Comparison of ENCODE assay signal across 2 cellular contexts in the genomic region with DNA sequence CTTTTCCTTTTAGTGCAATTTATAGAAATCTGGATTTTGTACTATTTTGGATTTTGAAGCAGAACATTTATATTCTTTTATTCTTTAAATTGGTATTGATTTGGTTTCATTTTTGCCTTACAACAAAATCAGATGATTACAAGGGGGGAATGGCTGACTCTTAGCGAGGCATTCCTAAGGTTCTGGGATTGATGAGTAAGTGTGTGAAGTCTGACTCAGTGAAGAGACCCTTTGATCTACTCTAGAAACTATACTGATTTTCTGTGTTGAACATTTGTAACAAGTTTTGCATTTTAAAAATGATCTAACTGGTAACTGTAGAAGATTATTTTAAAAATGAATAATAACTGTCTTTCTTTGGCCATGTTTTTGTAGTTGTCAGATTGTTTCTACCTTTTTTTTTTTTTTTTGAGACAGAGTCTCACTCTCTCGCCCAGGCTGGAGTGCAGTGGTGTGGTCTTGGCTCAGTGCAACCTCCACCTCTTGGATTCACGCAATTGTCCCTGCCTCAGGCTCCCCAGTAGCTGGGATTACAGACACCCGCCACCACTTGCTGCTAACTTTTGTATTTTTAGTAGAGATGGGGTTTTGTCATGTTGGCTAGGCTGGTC.
A peak's percentile ranks its signal among the peaks of the same experiment; 100 is the strongest.
TF ChIP-seq lines count a peak whose summit lies in the region.

No MANE protein-coding gene starts in this region.

TF ChIP-seq in HEK293, 187 proteins besides CTCF, POLR2A, EP300 and RAD21:
- TF ChIP-seq ZNF544 (tag by site-specific recombination; IDR thresholded peaks at IDR 0.05) (no peak), IKZF3 (tag by site-specific recombination; IDR thresholded peaks at IDR 0.05) (no peak), TRIM28 (IDR thresholded peaks at IDR 0.05; ENCODE audit: borderline replicate concordance, low read length) (0 out of 2 replicates have a peak, but pooled peaks have one; percentile 27)
- TF ChIP-seq, protein P1, sequence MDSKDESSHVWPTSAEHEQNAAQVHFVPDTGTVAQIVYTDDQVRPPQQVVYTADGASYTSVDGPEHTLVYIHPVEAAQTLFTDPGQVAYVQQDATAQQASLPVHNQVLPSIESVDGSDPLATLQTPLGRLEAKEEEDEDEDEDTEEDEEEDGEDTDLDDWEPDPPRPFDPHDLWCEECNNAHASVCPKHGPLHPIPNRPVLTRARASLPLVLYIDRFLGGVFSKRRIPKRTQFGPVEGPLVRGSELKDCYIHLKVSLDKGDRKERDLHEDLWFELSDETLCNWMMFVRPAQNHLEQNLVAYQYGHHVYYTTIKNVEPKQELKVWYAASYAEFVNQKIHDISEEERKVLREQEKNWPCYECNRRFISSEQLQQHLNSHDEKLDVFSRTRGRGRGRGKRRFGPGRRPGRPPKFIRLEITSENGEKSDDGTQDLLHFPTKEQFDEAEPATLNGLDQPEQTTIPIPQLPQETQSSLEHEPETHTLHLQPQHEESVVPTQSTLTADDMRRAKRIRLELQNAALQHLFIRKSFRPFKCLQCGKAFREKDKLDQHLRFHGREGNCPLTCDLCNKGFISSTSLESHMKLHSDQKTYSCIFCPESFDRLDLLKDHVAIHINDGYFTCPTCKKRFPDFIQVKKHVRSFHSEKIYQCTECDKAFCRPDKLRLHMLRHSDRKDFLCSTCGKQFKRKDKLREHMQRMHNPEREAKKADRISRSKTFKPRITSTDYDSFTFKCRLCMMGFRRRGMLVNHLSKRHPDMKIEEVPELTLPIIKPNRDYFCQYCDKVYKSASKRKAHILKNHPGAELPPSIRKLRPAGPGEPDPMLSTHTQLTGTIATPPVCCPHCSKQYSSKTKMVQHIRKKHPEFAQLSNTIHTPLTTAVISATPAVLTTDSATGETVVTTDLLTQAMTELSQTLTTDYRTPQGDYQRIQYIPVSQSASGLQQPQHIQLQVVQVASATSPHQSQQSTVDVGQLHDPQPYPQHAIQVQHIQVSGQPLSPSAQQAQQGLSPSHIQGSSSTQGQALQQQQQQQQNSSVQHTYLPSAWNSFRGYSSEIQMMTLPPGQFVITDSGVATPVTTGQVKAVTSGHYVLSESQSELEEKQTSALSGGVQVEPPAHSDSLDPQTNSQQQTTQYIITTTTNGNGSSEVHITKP (tag by site-specific recombination; IDR thresholded peaks at IDR 0.05), result 0 out of 2 replicates have a peak, but pooled peaks have one; percentile 18

TF ChIP-seq in GM12878, 131 proteins besides CTCF, POLR2A, EP300 and RAD21:
- no peak for TF ChIP-seq NFIC (IDR thresholded peaks at IDR 0.05; ENCODE audit: low read depth, low read length)
- TF ChIP-seq POLR2AphosphoS5 (IDR thresholded peaks at IDR 0.05; ENCODE audit: low read length), result no peak
- TF ChIP-seq MYB (IDR thresholded peaks at IDR 0.05; ENCODE audit: borderline replicate concordance, low read depth, low read length), result no peak
- no peak for TF ChIP-seq ZNF274 (IDR thresholded peaks at IDR 0.05; ENCODE audit: insufficient read depth, insufficient read length)
- no peak for TF ChIP-seq BRCA1 (IDR thresholded peaks at IDR 0.05; ENCODE audit: low read depth, low read length)
- no peak for TF ChIP-seq STAT1 (conservative IDR thresholded peaks at IDR 0.05)
- TF ChIP-seq, protein P2, sequence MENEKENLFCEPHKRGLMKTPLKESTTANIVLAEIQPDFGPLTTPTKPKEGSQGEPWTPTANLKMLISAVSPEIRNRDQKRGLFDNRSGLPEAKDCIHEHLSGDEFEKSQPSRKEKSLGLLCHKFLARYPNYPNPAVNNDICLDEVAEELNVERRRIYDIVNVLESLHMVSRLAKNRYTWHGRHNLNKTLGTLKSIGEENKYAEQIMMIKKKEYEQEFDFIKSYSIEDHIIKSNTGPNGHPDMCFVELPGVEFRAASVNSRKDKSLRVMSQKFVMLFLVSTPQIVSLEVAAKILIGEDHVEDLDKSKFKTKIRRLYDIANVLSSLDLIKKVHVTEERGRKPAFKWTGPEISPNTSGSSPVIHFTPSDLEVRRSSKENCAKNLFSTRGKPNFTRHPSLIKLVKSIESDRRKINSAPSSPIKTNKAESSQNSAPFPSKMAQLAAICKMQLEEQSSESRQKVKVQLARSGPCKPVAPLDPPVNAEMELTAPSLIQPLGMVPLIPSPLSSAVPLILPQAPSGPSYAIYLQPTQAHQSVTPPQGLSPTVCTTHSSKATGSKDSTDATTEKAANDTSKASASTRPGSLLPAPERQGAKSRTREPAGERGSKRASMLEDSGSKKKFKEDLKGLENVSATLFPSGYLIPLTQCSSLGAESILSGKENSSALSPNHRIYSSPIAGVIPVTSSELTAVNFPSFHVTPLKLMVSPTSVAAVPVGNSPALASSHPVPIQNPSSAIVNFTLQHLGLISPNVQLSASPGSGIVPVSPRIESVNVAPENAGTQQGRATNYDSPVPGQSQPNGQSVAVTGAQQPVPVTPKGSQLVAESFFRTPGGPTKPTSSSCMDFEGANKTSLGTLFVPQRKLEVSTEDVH (IDR thresholded peaks at IDR 0.05; ENCODE audit: low read depth, partially characterized antibody), result no peak
- no peak for TF ChIP-seq BACH1 (IDR thresholded peaks at IDR 0.05; ENCODE audit: borderline replicate concordance)
- no peak for TF ChIP-seq YBX1 (IDR thresholded peaks at IDR 0.05)
- TF ChIP-seq TCF7 (IDR thresholded peaks at IDR 0.05; ENCODE audit: borderline replicate concordance), result peak; percentile 30; the same call in 1 of the 2 replicates
- no peak for TF ChIP-seq ZNF207 (IDR thresholded peaks at IDR 0.05; ENCODE audit: borderline replicate concordance)
- TF ChIP-seq JUNB (IDR thresholded peaks at IDR 0.05), result peak; percentile 36; the same call in 1 of the 2 replicates
